In the genomic region with DNA sequence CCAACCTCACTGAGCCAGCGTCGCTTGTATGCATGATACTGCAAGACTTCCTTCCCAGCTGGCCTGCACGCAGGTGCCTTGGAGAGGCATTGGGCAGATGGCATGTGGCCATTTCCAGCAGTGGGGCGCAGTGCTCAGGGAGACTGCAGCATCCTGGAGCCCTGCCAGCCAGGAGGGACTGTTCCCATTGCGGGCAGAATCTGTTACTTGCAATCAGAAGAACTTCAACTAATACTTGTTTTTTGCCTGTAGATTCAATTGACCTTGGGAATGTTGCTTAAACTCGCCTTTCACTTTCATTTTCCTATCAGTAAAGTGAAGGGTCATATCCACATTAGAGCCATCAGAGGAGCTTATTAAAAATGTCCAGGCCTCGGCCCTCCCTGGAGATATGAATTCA, we compare ENCODE assay signal across 11 cellular contexts. TPM values are rescaled to one million over a fixed set of nuclear protein-coding genes. Genes with fewer than 3 reads are reported as not detected.
DNase-seq lines count a peak whose midpoint lies in the region; ATAC-seq and TF ChIP-seq lines count a peak whose summit lies in the region.
"Had no signal": no experiment of that assay in that cellular context is flagged by ENCODE, and none has a peak within 500 bp of the region (broad histone marks: within the 10 kb centered on the region; RNA-seq: fewer than 3 reads in every experiment).

No MANE protein-coding gene starts in this region.

- intact Hi-C loops in Right ventricle myocardium inferior (cut with DNase I): no loop called here

- ATAC-seq in Right ventricle myocardium inferior: no peak
- no peak for ATAC-seq in HG03565 (IDR thresholded peaks at IDR 0.05; ENCODE audit: unreplicated experiment)
- no peak for ATAC-seq in GM18909 (IDR thresholded peaks at IDR 0.05; ENCODE audit: poor library complexity, unreplicated experiment)
- ATAC-seq: effector memory CD8-positive, alpha-beta T cell had no signal

- no peaks in the 10 kb centered on the region for H3K36me3 ChIP-seq in right atrium auricular region

- no peaks in the 10 kb centered on the region for H3K27me3 ChIP-seq in right atrium auricular region

- no peak overlapping the region for H3K4me3 ChIP-seq in right atrium auricular region

- DNase-seq in Right ventricle myocardium inferior (ENCODE audit: missing footprints): peak; percentile 78
- no peak for DNase-seq in right atrium auricular region (ENCODE audit: low spot score)
- DNase-seq in cerebellum (ENCODE audit: low spot score): peak; percentile 86
- DNase-seq in myocyte (ENCODE audit: low read depth): peak; percentile 49
- no peak for DNase-seq in stimulated activated CD4-positive, alpha-beta T cell treated with anti-CD3 and anti-CD28 coated beads, Interleukin-4, amount 100 ng/mL, for 4 hours
- DNase-seq in UCSD-AML1 (lab: John Stamatoyannopoulos, UW; ENCODE audit: unreplicated experiment): no peak
- DNase-seq: effector memory CD8-positive, alpha-beta T cell; NCI-H82; T1000 had no signal

- H3K27ac ChIP-seq in right atrium auricular region: peak overlapping the region in 1 of 2 donors; percentile 41

- no peaks in the 10 kb centered on the region for H3K9me3 ChIP-seq in right atrium auricular region

- no peak for TF ChIP-seq CTCF in right atrium auricular region (IDR thresholded peaks at IDR 0.05)

- peaks cover 0 to 18% of the 10 kb centered on the region in 2 donors for H3K4me1 ChIP-seq in right atrium auricular region

RNA-seq across cellular contexts. Expression of a gene that starts 29.8 kb away (rescaled TPM):
- total RNA-seq in Right ventricle myocardium inferior (148 TPM), right atrium auricular region (100 to 1,000 TPM; 144 to 158 TPM), cerebellum (7.3 TPM), myocyte (101 and 113 TPM in 2 replicates)
- polyA plus RNA-seq in myocyte (2012): 17.6 TPM

Comparison
In these comparisons a context has a peak if more than half of its experiments do, and no peak if none do; other contexts are left out.
1. DNase-seq: peak in Right ventricle myocardium inferior (single experiment), cerebellum (single experiment) and myocyte (single experiment); none in right atrium auricular region (single experiment), stimulated activated CD4-positive, alpha-beta T cell treated with anti-CD3 and anti-CD28 coated beads, Interleukin-4, amount 100 ng/mL, for 4 hours (0 of 2) and UCSD-AML1 (single experiment).
2. RNA of a gene that starts 29.8 kb away (total RNA-seq): 144 to 158 TPM in right atrium auricular region, 148 TPM in Right ventricle myocardium inferior (single experiment) and 101 to 113 TPM in myocyte; 7.3 TPM in cerebellum (single experiment); every median in the first group is over 10 times any median in the second.